8 cellular contexts compared by ENCODE assay signal in the genomic region with DNA sequence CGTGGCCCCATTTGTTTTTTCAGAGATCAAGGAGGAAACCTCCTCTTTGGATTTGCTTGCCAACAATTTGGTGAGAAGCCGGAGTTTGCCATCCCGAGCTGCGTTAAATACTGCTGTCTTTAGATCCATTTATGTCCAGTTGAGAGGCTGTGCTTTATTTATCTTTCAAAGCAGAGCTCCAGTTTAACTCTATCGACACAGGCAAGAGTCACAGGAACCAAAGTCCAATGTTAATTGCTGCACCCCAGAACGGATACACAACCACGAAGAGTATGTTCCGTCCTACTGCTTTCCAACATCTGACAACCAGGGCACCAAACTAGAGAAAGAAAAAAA. TPM values are rescaled to one million over a fixed set of nuclear protein-coding genes. Genes with fewer than 3 reads are reported as not detected.
DNase-seq lines count a peak whose midpoint lies in the region; ATAC-seq and TF ChIP-seq lines count a peak whose summit lies in the region.

No MANE protein-coding gene starts in this region.

- H3K27me3 ChIP-seq in SJSA1 (replicated peaks) = no peaks in the 10 kb centered on the region
- no peaks in the 10 kb centered on the region for H3K27me3 ChIP-seq in psoas muscle (ENCODE audit: insufficient read depth in 3 of 3, low read length in 2 of 3)

- H3K27ac ChIP-seq in SJSA1 = no peak overlapping the region; the same call in 1 of the 2 replicates
- H3K27ac ChIP-seq in psoas muscle = peak overlapping the region; percentile 98

- TF ChIP-seq CTCF in GM12875 (IDR thresholded peaks at IDR 0.05; ENCODE audit: borderline replicate concordance, insufficient read depth, low read depth, low read length) = no peak
- TF ChIP-seq CTCF in fibroblast of mammary gland (conservative IDR thresholded peaks at IDR 0.05; ENCODE audit: control insufficient read depth, insufficient read depth, low read depth, low read length) = no peak
- no peak for TF ChIP-seq CTCF in psoas muscle (IDR thresholded peaks at IDR 0.05)

- intact Hi-C loops in psoas muscle (cut with DNase I) = loop anchor here (2.0 to 10.0 kb wide), 6 partner anchors 81 to 301 kb away; partner anchors contain the start of genes AP3S1 (in 1 of the 2) and ATG12 (in 1 of the 2)

- ATAC-seq in psoas muscle (no peak), HG02885 (IDR thresholded peaks at IDR 0.05; ENCODE audit: poor library complexity, unreplicated experiment) (no peak), GM21717 (IDR thresholded peaks at IDR 0.05; ENCODE audit: unreplicated experiment) (no peak)

- H3K4me3 ChIP-seq in GM12875 (ENCODE audit: low read depth, low read length) (peak overlapping the region; percentile 89), SJSA1 (peak overlapping the region; percentile 89), fibroblast of mammary gland (ENCODE audit: control insufficient read depth, low read depth, low read length) (peak overlapping the region; percentile 78), psoas muscle (peak overlapping the region; percentile 93)

- H3K9me3 ChIP-seq in SJSA1 (replicated peaks) (peaks cover 6% of the 10 kb centered on the region; the same call in 1 of the 2 replicates), psoas muscle (no peaks in the 10 kb centered on the region)

- WGBS in psoas muscle, 3 donors = 2 to 3% (median 3%) methylated on average over 8 of the region's 8 CpGs

- peaks cover 13% of the 10 kb centered on the region for H3K4me1 ChIP-seq in SJSA1 (replicated peaks)
- peaks cover 35% of the 10 kb centered on the region for H3K4me1 ChIP-seq in psoas muscle

- H3K36me3 ChIP-seq in SJSA1 (peaks cover 52% of the 10 kb centered on the region), psoas muscle (ENCODE audit: insufficient read depth in 1 of 2, low read depth in 1 of 2) (peaks cover 0 to 17% of the 10 kb centered on the region in 2 donors)

- no peak for DNase-seq in SJSA1 (ENCODE audit: low read depth in 1 of 2, low spot score in 2 of 2)
- no peak for DNase-seq in fibroblast of mammary gland (ENCODE audit: low read depth)
- no peak for DNase-seq in psoas muscle
- no peak for DNase-seq in mesenteric fat pad (ENCODE audit: low spot score)
- DNase-seq in AML-193 (lab: John Stamatoyannopoulos, UW) = no peak

RNA-seq across cellular contexts. Expression of gene FEM1C, which starts 1.2 kb away (rescaled TPM):
- 16.0 and 20.5 TPM in 2 replicates for total RNA-seq in SJSA1 (2014; rRNA removed; shearing (Covaris generic))
- total RNA-seq in psoas muscle (10 to 100 TPM; 26.0 to 44.5 (median 32.8) TPM), mesenteric fat pad (25.2 TPM)
- polyA plus RNA-seq in psoas muscle = 10 to 100 TPM in 2 of 3 donors, 1 to 10 TPM in 1; 9.1 to 24.0 (median 15.8) TPM

RNA-seq across cellular contexts. Expression of gene TICAM2, which starts 58.9 kb away (rescaled TPM):
- 13.6 and 22.1 TPM in 2 replicates for total RNA-seq in SJSA1 (2014; rRNA removed; shearing (Covaris generic))
- 1 to 10 TPM; 1.2 to 4.9 (median 1.7) TPM for total RNA-seq in psoas muscle
- 1 to 10 TPM in 2 of 3 donors, under 1 TPM in 1; 0.63 to 2.9 (median 1.3) TPM for polyA plus RNA-seq in psoas muscle
- total RNA-seq in mesenteric fat pad = 6.3 TPM
